In the genomic region with DNA sequence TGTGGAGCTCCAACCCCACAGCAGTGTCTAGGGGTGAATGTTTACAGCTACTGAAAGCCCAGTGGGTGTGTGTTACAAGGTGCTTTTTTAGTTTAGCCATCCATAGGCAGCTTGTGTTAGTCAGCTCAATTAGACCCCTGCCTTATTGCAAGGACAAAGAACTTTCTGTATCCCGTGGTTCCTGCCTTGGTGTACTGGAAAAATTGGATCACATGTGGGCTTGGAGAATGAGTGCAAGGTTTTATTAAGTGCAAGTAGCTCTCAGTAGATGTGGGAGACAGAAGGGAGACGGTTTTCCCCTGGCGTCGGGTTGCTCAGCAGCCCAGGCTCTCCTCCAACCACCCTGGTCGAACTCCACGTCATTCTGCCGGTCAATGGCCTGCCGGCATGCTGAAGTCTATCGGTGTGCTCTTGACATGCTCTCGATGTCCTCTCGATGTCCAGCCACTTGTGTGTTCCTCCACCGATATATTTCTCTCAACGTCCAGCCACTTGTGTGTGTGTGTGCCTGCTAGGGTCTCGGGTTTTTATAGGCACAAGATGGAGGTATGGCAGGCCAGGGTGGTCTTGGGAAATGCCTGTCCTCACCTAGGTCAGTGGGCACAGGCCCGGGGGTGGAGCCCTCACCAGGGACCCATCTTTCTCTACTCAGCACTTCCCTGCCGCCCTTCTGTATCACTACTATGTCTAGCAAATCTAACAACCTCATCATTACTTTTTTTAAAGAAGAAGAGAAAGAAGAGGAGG, we compare ENCODE assay signal across 1 cellular context.
TF ChIP-seq lines count a peak whose summit lies in the region.

No MANE protein-coding gene starts in this region.

TF ChIP-seq in HepG2, 621 proteins besides CTCF, POLR2A, EP300 and RAD21:
- no peak for TF ChIP-seq ZNF777 (CRISPR knock-in tag; IDR thresholded peaks at IDR 0.05)
- no peak for TF ChIP-seq ZNF841 (CRISPR knock-in tag; IDR thresholded peaks at IDR 0.05; ENCODE audit: borderline replicate concordance)
- no peak for TF ChIP-seq KDM4B (CRISPR knock-in tag; IDR thresholded peaks at IDR 0.05)
- no peak for TF ChIP-seq CENPT (CRISPR knock-in tag; IDR thresholded peaks at IDR 0.05; ENCODE audit: low read depth)
- TF ChIP-seq, protein P1, sequence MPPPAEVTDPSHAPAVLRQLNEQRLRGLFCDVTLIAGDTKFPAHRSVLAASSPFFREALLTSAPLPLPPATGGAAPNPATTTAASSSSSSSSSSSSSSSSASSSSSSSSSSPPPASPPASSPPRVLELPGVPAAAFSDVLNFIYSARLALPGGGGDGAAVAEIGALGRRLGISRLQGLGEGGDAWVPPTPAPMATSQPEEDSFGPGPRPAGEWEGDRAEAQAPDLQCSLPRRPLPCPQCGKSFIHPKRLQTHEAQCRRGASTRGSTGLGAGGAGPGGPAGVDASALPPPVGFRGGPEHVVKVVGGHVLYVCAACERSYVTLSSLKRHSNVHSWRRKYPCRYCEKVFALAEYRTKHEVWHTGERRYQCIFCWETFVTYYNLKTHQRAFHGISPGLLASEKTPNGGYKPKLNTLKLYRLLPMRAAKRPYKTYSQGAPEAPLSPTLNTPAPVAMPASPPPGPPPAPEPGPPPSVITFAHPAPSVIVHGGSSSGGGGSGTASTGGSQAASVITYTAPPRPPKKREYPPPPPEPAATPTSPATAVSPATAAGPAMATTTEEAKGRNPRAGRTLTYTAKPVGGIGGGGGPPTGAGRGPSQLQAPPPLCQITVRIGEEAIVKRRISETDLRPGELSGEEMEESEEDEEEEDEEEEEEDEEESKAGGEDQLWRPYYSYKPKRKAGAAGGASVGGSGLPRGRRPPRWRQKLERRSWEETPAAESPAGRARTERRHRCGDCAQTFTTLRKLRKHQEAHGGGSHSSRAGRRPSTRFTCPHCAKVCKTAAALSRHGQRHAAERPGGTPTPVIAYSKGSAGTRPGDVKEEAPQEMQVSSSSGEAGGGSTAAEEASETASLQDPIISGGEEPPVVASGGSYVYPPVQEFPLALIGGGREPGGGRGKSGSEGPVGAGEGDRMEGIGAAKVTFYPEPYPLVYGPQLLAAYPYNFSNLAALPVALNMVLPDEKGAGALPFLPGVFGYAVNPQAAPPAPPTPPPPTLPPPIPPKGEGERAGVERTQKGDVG (CRISPR knock-in tag; IDR thresholded peaks at IDR 0.05; ENCODE audit: borderline replicate concordance): no peak
- TF ChIP-seq, protein P2, sequence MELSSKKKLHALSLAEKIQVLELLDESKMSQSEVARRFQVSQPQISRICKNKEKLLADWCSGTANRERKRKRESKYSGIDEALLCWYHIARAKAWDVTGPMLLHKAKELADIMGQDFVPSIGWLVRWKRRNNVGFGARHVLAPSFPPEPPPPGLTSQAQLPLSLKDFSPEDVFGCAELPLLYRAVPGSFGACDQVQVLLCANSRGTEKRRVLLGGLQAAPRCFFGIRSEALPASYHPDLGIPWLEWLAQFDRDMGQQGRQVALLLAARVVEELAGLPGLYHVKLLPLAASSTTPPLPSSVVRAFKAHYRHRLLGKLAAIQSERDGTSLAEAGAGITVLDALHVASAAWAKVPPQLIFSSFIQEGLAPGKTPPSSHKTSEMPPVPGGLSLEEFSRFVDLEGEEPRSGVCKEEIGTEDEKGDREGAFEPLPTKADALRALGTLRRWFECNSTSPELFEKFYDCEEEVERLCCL (CRISPR knock-in tag; IDR thresholded peaks at IDR 0.05; ENCODE audit: borderline replicate concordance): no peak
- TF ChIP-seq, protein P3, sequence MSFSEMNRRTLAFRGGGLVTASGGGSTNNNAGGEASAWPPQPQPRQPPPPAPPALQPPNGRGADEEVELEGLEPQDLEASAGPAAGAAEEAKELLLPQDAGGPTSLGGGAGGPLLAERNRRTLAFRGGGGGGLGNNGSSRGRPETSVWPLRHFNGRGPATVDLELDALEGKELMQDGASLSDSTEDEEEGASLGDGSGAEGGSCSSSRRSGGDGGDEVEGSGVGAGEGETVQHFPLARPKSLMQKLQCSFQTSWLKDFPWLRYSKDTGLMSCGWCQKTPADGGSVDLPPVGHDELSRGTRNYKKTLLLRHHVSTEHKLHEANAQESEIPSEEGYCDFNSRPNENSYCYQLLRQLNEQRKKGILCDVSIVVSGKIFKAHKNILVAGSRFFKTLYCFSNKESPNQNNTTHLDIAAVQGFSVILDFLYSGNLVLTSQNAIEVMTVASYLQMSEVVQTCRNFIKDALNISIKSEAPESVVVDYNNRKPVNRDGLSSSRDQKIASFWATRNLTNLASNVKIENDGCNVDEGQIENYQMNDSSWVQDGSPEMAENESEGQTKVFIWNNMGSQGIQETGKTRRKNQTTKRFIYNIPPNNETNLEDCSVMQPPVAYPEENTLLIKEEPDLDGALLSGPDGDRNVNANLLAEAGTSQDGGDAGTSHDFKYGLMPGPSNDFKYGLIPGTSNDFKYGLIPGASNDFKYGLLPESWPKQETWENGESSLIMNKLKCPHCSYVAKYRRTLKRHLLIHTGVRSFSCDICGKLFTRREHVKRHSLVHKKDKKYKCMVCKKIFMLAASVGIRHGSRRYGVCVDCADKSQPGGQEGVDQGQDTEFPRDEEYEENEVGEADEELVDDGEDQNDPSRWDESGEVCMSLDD (CRISPR knock-in tag; IDR thresholded peaks at IDR 0.05; ENCODE audit: borderline replicate concordance): no peak
- no peak for TF ChIP-seq ZNF713 (CRISPR knock-in tag; IDR thresholded peaks at IDR 0.05)
- TF ChIP-seq, protein P4, sequence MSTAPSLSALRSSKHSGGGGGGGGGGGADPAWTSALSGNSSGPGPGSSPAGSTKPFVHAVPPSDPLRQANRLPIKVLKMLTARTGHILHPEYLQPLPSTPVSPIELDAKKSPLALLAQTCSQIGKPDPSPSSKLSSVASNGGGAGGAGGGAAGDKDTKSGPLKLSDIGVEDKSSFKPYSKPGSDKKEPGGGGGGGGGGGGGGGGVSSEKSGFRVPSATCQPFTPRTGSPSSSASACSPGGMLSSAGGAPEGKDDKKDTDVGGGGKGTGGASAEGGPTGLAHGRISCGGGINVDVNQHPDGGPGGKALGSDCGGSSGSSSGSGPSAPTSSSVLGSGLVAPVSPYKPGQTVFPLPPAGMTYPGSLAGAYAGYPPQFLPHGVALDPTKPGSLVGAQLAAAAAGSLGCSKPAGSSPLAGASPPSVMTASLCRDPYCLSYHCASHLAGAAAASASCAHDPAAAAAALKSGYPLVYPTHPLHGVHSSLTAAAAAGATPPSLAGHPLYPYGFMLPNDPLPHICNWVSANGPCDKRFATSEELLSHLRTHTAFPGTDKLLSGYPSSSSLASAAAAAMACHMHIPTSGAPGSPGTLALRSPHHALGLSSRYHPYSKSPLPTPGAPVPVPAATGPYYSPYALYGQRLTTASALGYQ (CRISPR knock-in tag; IDR thresholded peaks at IDR 0.05): no peak
